ENCODE assay signal across 10 cellular contexts in the genomic region with DNA sequence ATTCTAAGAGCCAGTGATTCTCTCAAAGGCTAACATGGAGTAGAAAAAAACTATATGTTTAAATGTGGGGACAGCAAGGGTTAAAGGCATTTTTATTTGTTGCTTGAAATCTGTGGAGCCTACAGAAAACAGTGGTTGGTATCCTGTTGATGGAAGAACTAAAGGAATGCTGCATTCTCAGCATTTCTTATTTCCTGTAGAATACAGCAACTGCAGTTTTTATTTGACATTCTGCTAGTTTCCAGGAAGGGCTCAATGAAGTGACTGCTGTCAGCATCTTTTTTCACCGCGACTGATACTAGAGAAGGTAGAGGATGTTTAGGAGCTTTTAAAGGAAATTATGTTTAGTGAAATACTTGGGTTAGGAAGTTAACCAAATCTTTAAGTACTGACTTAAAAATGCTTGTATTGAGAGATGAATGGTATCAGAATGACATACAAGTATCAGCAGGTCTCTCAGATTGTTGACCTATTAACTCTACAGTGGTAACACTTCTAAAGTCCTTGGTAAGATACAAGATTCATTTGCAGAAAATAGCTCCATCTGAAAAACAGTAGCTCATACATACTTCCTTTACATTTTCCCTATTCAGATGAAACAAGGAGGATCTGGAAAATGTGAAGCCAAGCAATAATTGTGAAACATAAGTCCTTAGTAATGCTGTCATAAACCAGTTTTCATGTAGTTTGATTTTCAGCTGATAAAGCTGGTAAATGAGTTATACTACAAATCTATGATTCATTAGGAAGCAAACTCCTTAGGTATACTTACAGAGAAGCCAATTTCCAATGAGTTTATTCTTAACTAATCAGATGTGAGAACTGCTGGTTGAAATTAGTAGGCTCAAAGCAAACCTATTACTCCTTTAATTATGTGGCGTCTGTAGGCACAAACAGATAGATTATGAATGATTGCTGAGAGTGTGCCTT. TPM values are rescaled to one million over a fixed set of nuclear protein-coding genes. Genes with fewer than 3 reads are reported as not detected.
DNase-seq lines count a peak whose midpoint lies in the region; ATAC-seq lines count a peak whose summit lies in the region.
"Had no signal": no experiment of that assay in that cellular context is flagged by ENCODE, and none has a peak within 500 bp of the region (broad histone marks: within the 10 kb centered on the region; RNA-seq: fewer than 3 reads in every experiment).

No MANE protein-coding gene starts in this region.

- no peak overlapping the region for H3K27ac ChIP-seq in substantia nigra (ENCODE audit: low read depth, low read length, poor library complexity, severe bottlenecking)

- intact Hi-C loops in activated CD4-positive, alpha-beta T cell treated with anti-CD3 and anti-CD28 coated beads for 36 hours (cut with DNase I, micrococcal nuclease), result no loop called here
- intact Hi-C loops in left ventricle myocardium superior (cut with micrococcal nuclease), result no loop called here

- peaks cover 9% of the 10 kb centered on the region for H3K36me3 Mint-ChIP-seq in activated CD4-positive, alpha-beta T cell treated with anti-CD3 and anti-CD28 coated beads for 36 hours (ENCODE audit: low read depth)
- peaks cover 15% of the 10 kb centered on the region for H3K36me3 Mint-ChIP-seq in T-helper 2 cell treated with Interferon-gamma antibody and Interleukin-4, amounts not matched to agents 5 μg/mL and 100 μg/mL, for 36 hours (ENCODE audit: low read depth)

- CTCF ChIA-PET in activated CD4-positive, alpha-beta T cell treated with anti-CD3 and anti-CD28 coated beads for 36 hours (lab: Charles Lee), result interaction anchor here (0.8 to 2.8 kb wide), 7 partner anchors 9 to 224 kb away, joined by 3 to 13 read pairs (median 4); no protein-coding TSS in a partner anchor

- no peaks in the 10 kb centered on the region for H3K27me3 Mint-ChIP-seq in activated CD4-positive, alpha-beta T cell treated with anti-CD3 and anti-CD28 coated beads for 36 hours
- no peaks in the 10 kb centered on the region for H3K27me3 Mint-ChIP-seq in T-helper 2 cell treated with Interferon-gamma antibody and Interleukin-4, amounts not matched to agents 5 μg/mL and 100 μg/mL, for 36 hours (ENCODE audit: low read depth)
- no peaks in the 10 kb centered on the region for H3K27me3 Mint-ChIP-seq in stimulated activated naive CD8-positive, alpha-beta T cell treated with anti-CD3 and anti-CD28 coated beads, Interleukin-15, amount 100 ng/mL, for 72 hours

- POLR2A ChIA-PET in activated CD4-positive, alpha-beta T cell treated with anti-CD3 and anti-CD28 coated beads for 36 hours (lab: Charles Lee), result interaction anchor here (1.2 kb wide), 1 partner anchor 14 kb away, joined by 6 read pairs; no protein-coding TSS in a partner anchor

- no peaks in the 10 kb centered on the region for H3K9me3 Mint-ChIP-seq in activated CD4-positive, alpha-beta T cell treated with anti-CD3 and anti-CD28 coated beads for 36 hours (ENCODE audit: low read depth)
- no peaks in the 10 kb centered on the region for H3K9me3 Mint-ChIP-seq in T-helper 2 cell treated with Interferon-gamma antibody and Interleukin-4, amounts not matched to agents 5 μg/mL and 100 μg/mL, for 36 hours
- H3K9me3 Mint-ChIP-seq in stimulated activated naive CD8-positive, alpha-beta T cell treated with anti-CD3 and anti-CD28 coated beads, Interleukin-15, amount 100 ng/mL, for 72 hours, result no peaks in the 10 kb centered on the region

- H3K4me3 Mint-ChIP-seq in activated CD4-positive, alpha-beta T cell treated with anti-CD3 and anti-CD28 coated beads for 36 hours, result no peak overlapping the region
- peak overlapping the region; percentile 46 for H3K4me3 Mint-ChIP-seq in T-helper 2 cell treated with Interferon-gamma antibody and Interleukin-4, amounts not matched to agents 5 μg/mL and 100 μg/mL, for 36 hours
- no peak overlapping the region for H3K4me3 Mint-ChIP-seq in stimulated activated naive CD8-positive, alpha-beta T cell treated with anti-CD3 and anti-CD28 coated beads, Interleukin-15, amount 100 ng/mL, for 72 hours

- H3K4me1 Mint-ChIP-seq in activated CD4-positive, alpha-beta T cell treated with anti-CD3 and anti-CD28 coated beads for 36 hours, result peaks cover 72% of the 10 kb centered on the region
- peaks cover 31% of the 10 kb centered on the region for H3K4me1 Mint-ChIP-seq in T-helper 2 cell treated with Interferon-gamma antibody and Interleukin-4, amounts not matched to agents 5 μg/mL and 100 μg/mL, for 36 hours (ENCODE audit: low read depth)
- peaks cover 57% of the 10 kb centered on the region for H3K4me1 Mint-ChIP-seq in stimulated activated naive CD8-positive, alpha-beta T cell treated with anti-CD3 and anti-CD28 coated beads, Interleukin-15, amount 100 ng/mL, for 72 hours

- DNase-seq in activated CD4-positive, alpha-beta T cell treated with anti-CD3 and anti-CD28 coated beads for 36 hours, result no peak
- DNase-seq in activated CD4-positive, alpha-beta T cell treated with anti-CD3 and anti-CD28 coated beads, Interleukin-2, amount 50 U/mL, for 4 hours, result no peak
- no peak for DNase-seq in T-helper 2 cell treated with Interferon-gamma antibody and Interleukin-4, amounts not matched to agents 5 μg/mL and 100 μg/mL, for 36 hours (ENCODE audit: low spot score)
- DNase-seq in left ventricle myocardium superior (no peak), SIG-M5 treated with dmso at 0.1 percent for 504 hours (lab: John Stamatoyannopoulos, UW; ENCODE audit: unreplicated experiment) (no peak), substantia nigra (lab: John Stamatoyannopoulos, UW) (no peak), amniotic stem cell (lab: John Stamatoyannopoulos, UW) (no peak)
- no peak for DNase-seq in stimulated activated naive CD8-positive, alpha-beta T cell treated with anti-CD3 and anti-CD28 coated beads, Interleukin-15, amount 100 ng/mL, for 72 hours
- DNase-seq: 8988T, aorta had no signal

- ATAC-seq in activated CD4-positive, alpha-beta T cell treated with anti-CD3 and anti-CD28 coated beads for 36 hours, result peak; percentile 50
- ATAC-seq in left ventricle myocardium superior, result peak; percentile 27
- peak; percentile 20 for ATAC-seq in stimulated activated naive CD8-positive, alpha-beta T cell treated with anti-CD3 and anti-CD28 coated beads, Interleukin-15, amount 100 ng/mL, for 72 hours

- H3K27ac Mint-ChIP-seq in activated CD4-positive, alpha-beta T cell treated with anti-CD3 and anti-CD28 coated beads for 36 hours, result peak overlapping the region; percentile 63
- peak overlapping the region; percentile 62 for H3K27ac Mint-ChIP-seq in T-helper 2 cell treated with Interferon-gamma antibody and Interleukin-4, amounts not matched to agents 5 μg/mL and 100 μg/mL, for 36 hours
- H3K27ac Mint-ChIP-seq in stimulated activated naive CD8-positive, alpha-beta T cell treated with anti-CD3 and anti-CD28 coated beads, Interleukin-15, amount 100 ng/mL, for 72 hours, result no peak overlapping the region

RNA-seq across cellular contexts. Expression of a gene that starts 15.2 kb away (rescaled TPM):
- total RNA-seq in activated CD4-positive, alpha-beta T cell treated with anti-CD3 and anti-CD28 coated beads for 36 hours, result 100 to 1,000 TPM; 180 to 186 TPM
- total RNA-seq in left ventricle myocardium superior, result 143 TPM

Comparison
In these comparisons a context has a peak if more than half of its experiments do, and no peak if none do; other contexts are left out.
1. H3K27ac Mint-ChIP-seq: peak in activated CD4-positive, alpha-beta T cell treated with anti-CD3 and anti-CD28 coated beads for 36 hours (single experiment) and T-helper 2 cell treated with Interferon-gamma antibody and Interleukin-4, amounts not matched to agents 5 μg/mL and 100 μg/mL, for 36 hours (single experiment); none in stimulated activated naive CD8-positive, alpha-beta T cell treated with anti-CD3 and anti-CD28 coated beads, Interleukin-15, amount 100 ng/mL, for 72 hours (0 of 2).
2. Peak in every context shown above with its lines, with median percentiles within 50 percentile points of each other: ATAC-seq.